In the genomic region with DNA sequence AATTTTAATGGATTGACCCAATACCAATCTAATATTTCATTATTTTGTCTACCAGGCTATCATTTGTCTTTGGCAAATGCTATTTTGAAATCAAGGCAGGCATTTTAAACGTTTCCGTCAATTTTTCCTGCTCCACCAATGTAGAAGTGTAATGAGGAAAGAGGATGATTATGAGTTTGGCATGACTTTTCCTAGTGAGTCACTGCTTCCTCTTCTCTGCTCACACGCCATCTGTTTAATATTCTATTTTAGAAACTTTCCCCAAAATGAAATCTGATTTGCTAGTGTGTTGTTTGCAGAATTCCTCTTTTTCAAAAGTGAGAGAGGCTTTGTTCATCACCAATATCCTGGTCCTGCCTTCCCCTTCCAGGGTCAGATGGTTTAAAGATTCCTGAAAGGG, we compare ENCODE assay signal across 1 cellular context.
TF ChIP-seq lines count a peak whose summit lies in the region.

No MANE protein-coding gene starts in this region.

TF ChIP-seq in SK-N-SH, 30 proteins besides CTCF, POLR2A, EP300 and RAD21:
- no peak for TF ChIP-seq JUND (IDR thresholded peaks at IDR 0.05)
- TF ChIP-seq TAF1 (IDR thresholded peaks at IDR 0.05; ENCODE audit: borderline replicate concordance, low read depth, low read length), result no peak
- no peak for TF ChIP-seq FOXJ3 (CRISPR knock-in tag; IDR thresholded peaks at IDR 0.05)
- TF ChIP-seq ELF1 (IDR thresholded peaks at IDR 0.05), result no peak
- no peak for TF ChIP-seq GATA2 (CRISPR knock-in tag; IDR thresholded peaks at IDR 0.05)
- TF ChIP-seq NRF1 (IDR thresholded peaks at IDR 0.05; ENCODE audit: low read depth, low read length), result no peak
- no peak for TF ChIP-seq EZH2phosphoT487 (IDR thresholded peaks at IDR 0.05; ENCODE audit: borderline replicate concordance, low read depth)
- no peak for TF ChIP-seq YY1 (IDR thresholded peaks at IDR 0.05; ENCODE audit: low read depth)
- TF ChIP-seq, protein P1, sequence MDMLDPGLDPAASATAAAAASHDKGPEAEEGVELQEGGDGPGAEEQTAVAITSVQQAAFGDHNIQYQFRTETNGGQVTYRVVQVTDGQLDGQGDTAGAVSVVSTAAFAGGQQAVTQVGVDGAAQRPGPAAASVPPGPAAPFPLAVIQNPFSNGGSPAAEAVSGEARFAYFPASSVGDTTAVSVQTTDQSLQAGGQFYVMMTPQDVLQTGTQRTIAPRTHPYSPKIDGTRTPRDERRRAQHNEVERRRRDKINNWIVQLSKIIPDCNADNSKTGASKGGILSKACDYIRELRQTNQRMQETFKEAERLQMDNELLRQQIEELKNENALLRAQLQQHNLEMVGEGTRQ (IDR thresholded peaks at IDR 0.05; ENCODE audit: borderline replicate concordance, low read depth, low read length), result no peak
- TF ChIP-seq GABPA (IDR thresholded peaks at IDR 0.05; ENCODE audit: low read depth), result no peak
- no peak for TF ChIP-seq CHD2 (IDR thresholded peaks at IDR 0.05; ENCODE audit: low read length, partially characterized antibody)
